1 cellular context compared by ENCODE assay signal in the genomic region with DNA sequence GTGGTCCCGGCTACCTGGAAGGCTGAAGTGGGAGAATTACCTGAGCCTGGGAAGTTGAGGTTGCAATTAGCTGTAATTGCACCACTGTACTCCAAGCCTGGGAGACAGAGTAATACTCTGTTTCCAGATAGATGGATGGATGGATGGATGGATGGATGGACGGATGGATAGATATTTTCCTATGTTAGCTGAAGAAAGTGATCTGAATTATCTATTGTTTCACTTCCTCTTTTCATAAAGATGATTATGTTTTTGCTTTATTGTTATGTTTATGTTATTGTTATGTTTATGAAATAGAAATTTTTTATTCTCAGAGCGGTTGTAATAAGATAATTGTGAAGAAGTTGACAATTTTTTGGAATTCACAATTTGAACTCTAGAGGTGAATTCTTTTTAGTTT.
TF ChIP-seq lines count a peak whose summit lies in the region.

No MANE protein-coding gene starts in this region.

TF ChIP-seq in HepG2, 621 proteins besides CTCF, POLR2A, EP300 and RAD21 (continued from another document):
- no peak for TF ChIP-seq ZSCAN5A (CRISPR knock-in tag; IDR thresholded peaks at IDR 0.05; ENCODE audit: borderline replicate concordance)
